In genomic region chr20:57319584-57319983, GRCh38 we compare ENCODE assay signal across 39 cellular contexts. TPM values are rescaled to one million over a fixed set of nuclear protein-coding genes. Genes with fewer than 3 reads are reported as not detected.
"Had no signal": no experiment of that assay in that cellular context is flagged by ENCODE, and none has a peak within 500 bp of the region (broad histone marks: within the 10 kb centered on the region; RNA-seq: fewer than 3 reads in every experiment).

No MANE protein-coding gene starts in this region.

- H3K4me1 Mint-ChIP-seq: activated B cell treated with CpG ODN at 0.5 μM for 24 hours; activated naive CD4-positive, alpha-beta T cell treated with anti-CD3 and anti-CD28 coated beads, Interleukin-2, amount 50 U/mL, for 24 hours; activated naive CD8-positive, alpha-beta T cell treated with anti-CD3 and anti-CD28 coated beads for 36 hours; central memory CD8-positive, alpha-beta T cell had no signal

- H3K36me3 ChIP-seq: brain microvascular endothelial cell, esophagus squamous epithelium, gastroesophageal sphincter, heart right ventricle, WERI-Rb-1 had no signal

- H3K4me3 Mint-ChIP-seq: activated B cell treated with CpG ODN at 0.5 μM for 24 hours; activated CD8-positive, alpha-beta T cell treated with anti-CD3 and anti-CD28 coated beads for 36 hours; activated naive CD4-positive, alpha-beta T cell treated with anti-CD3 and anti-CD28 coated beads for 36 hours; activated naive CD4-positive, alpha-beta T cell treated with anti-CD3 and anti-CD28 coated beads, Interleukin-2, amount 50 U/mL, for 24 hours; activated naive CD8-positive, alpha-beta T cell treated with anti-CD3 and anti-CD28 coated beads for 36 hours; activated T-helper 1 cell treated with anti-CD3 and anti-CD28 coated beads, Interleukin-12 subunit alpha, Interleukin-12 subunit beta, Interleukin-2, Interleukin-4 antibody, amounts not matched to agents 30 ng/mL and 10 ng/mL and 1 ng/mL, durations not matched to agents 14 hours and 24 hours and 36 hours; central memory CD8-positive, alpha-beta T cell; dendritic cell treated with granulocyte-macrophage colony-stimulating factor and Interleukin-4, amounts not matched to agents 40 ng/mL and 50 ng/mL, for 4 days; effector memory CD8-positive, alpha-beta T cell; T-helper 17 cell; T-helper 2 cell treated with Interferon-gamma antibody and Interleukin-4, amounts not matched to agents 5 μg/mL and 100 μg/mL, for 36 hours had no signal

- H3K79me2 ChIP-seq: hepatocyte had no signal

- H3K9me3 ChIP-seq: esophagus squamous epithelium, gastroesophageal sphincter, heart right ventricle had no signal

- H3K27ac Mint-ChIP-seq: activated B cell treated with CpG ODN at 0.5 μM for 24 hours; activated CD8-positive, alpha-beta T cell treated with anti-CD3 and anti-CD28 coated beads for 36 hours; activated naive CD4-positive, alpha-beta T cell treated with anti-CD3 and anti-CD28 coated beads for 36 hours; activated naive CD4-positive, alpha-beta T cell treated with anti-CD3 and anti-CD28 coated beads, Interleukin-2, amount 50 U/mL, for 24 hours; activated naive CD8-positive, alpha-beta T cell treated with anti-CD3 and anti-CD28 coated beads for 36 hours; activated T-helper 1 cell treated with anti-CD3 and anti-CD28 coated beads, Interleukin-12 subunit alpha, Interleukin-12 subunit beta, Interleukin-2, Interleukin-4 antibody, amounts not matched to agents 30 ng/mL and 10 ng/mL and 1 ng/mL, durations not matched to agents 14 hours and 24 hours and 36 hours; activated T-helper 2 cell treated with anti-CD3 and anti-CD28 coated beads, Interferon-gamma antibody, Interleukin-2, Interleukin-4, amounts not matched to agents 10 μg/mL and 5 μg/mL and 100 μg/mL, durations not matched to agents 14 hours and 24 hours and 36 hours; dendritic cell treated with granulocyte-macrophage colony-stimulating factor and Interleukin-4, amounts not matched to agents 40 ng/mL and 50 ng/mL, for 4 days; T-helper 17 cell; T-helper 2 cell treated with Interferon-gamma antibody and Interleukin-4, amounts not matched to agents 5 μg/mL and 100 μg/mL, for 36 hours had no signal

- FAIRE-seq: astrocyte, bronchial epithelial cell had no signal

- H3K4me2 ChIP-seq: hepatocyte had no signal

- DNase-seq: activated B cell treated with CpG ODN at 0.5 μM for 24 hours; activated CD4-positive, alpha-beta T cell treated with anti-CD3 and anti-CD28 coated beads for 48 hours; activated CD4-positive, alpha-beta T cell treated with anti-CD3 and anti-CD28 coated beads, Interleukin-2, amount 50 U/mL, for 1 hour; activated CD4-positive, alpha-beta T cell treated with anti-CD3 and anti-CD28 coated beads, Interleukin-2, amount 50 U/mL, for 48 hours; activated CD8-positive, alpha-beta T cell treated with anti-CD3 and anti-CD28 coated beads for 36 hours; activated effector memory CD4-positive, alpha-beta T cell treated with anti-CD3 and anti-CD28 coated beads, Interleukin-2, amount 50 U/mL, for 16 hours; activated naive CD4-positive, alpha-beta T cell treated with anti-CD3 and anti-CD28 coated beads for 36 hours; activated naive CD8-positive, alpha-beta T cell treated with anti-CD3 and anti-CD28 coated beads for 36 hours; activated T-cell treated with anti-CD3 and anti-CD28 coated beads, Interleukin-2, amount 50 U/mL, for 1 hour; activated T-cell treated with anti-CD3 and anti-CD28 coated beads, Interleukin-2, amount 50 U/mL, for 48 hours; brain microvascular endothelial cell; dorsolateral prefrontal cortex; effector memory CD8-positive, alpha-beta T cell; erythroblast; esophagus squamous epithelium; foreskin melanocyte; heart right ventricle; T-helper 1 cell; T-helper 17 cell; T1000; WERI-Rb-1 had no signal

- H3K36me3 Mint-ChIP-seq: activated naive CD8-positive, alpha-beta T cell treated with anti-CD3 and anti-CD28 coated beads for 36 hours had no signal

- H3K4me3 ChIP-seq: coronary artery, dorsolateral prefrontal cortex, esophagus squamous epithelium, gastroesophageal sphincter, heart right ventricle, hepatocyte had no signal

- H2AFZ ChIP-seq: hepatocyte had no signal

- H3K27ac ChIP-seq: brain microvascular endothelial cell, coronary artery, dorsolateral prefrontal cortex, esophagus squamous epithelium, gastroesophageal sphincter, heart right ventricle, hepatocyte, WERI-Rb-1 had no signal

- H3K4me1 ChIP-seq: gastroesophageal sphincter, heart right ventricle had no signal

- ATAC-seq: activated CD4-positive, CD25-positive, alpha-beta regulatory T cell treated with anti-CD3 and anti-CD28 coated beads, Interleukin-2, amount 50 U/mL, for 24 hours; activated CD8-positive, alpha-beta T cell treated with anti-CD3 and anti-CD28 coated beads for 36 hours; effector memory CD8-positive, alpha-beta T cell; gastroesophageal sphincter; heart right ventricle; T-helper 17 cell had no signal

- H3K9me3 Mint-ChIP-seq: activated B cell treated with CpG ODN at 0.5 μM for 24 hours; activated CD8-positive, alpha-beta T cell treated with anti-CD3 and anti-CD28 coated beads for 36 hours; activated naive CD8-positive, alpha-beta T cell treated with anti-CD3 and anti-CD28 coated beads for 36 hours; activated T-helper 1 cell treated with anti-CD3 and anti-CD28 coated beads, Interleukin-12 subunit alpha, Interleukin-12 subunit beta, Interleukin-2, Interleukin-4 antibody, amounts not matched to agents 30 ng/mL and 10 ng/mL and 1 ng/mL, durations not matched to agents 14 hours and 24 hours and 36 hours; activated T-helper 2 cell treated with anti-CD3 and anti-CD28 coated beads, Interferon-gamma antibody, Interleukin-2, Interleukin-4, amounts not matched to agents 10 μg/mL and 5 μg/mL and 100 μg/mL, durations not matched to agents 14 hours and 24 hours and 36 hours; central memory CD8-positive, alpha-beta T cell; dendritic cell treated with granulocyte-macrophage colony-stimulating factor and Interleukin-4, amounts not matched to agents 40 ng/mL and 50 ng/mL, for 4 days; effector memory CD8-positive, alpha-beta T cell; T-helper 2 cell treated with Interferon-gamma antibody and Interleukin-4, amounts not matched to agents 5 μg/mL and 100 μg/mL, for 36 hours had no signal

- H3K27me3 ChIP-seq: hepatocyte had no signal

RNA-seq across cellular contexts. Expression of gene SPO11, which starts 10.0 kb away (rescaled TPM):
- total RNA-seq: activated B cell treated with CpG ODN at 0.5 μM for 24 hours; activated CD8-positive, alpha-beta memory T cell treated with anti-CD3 and anti-CD28 coated beads for 36 hours; activated CD8-positive, alpha-beta T cell treated with anti-CD3 and anti-CD28 coated beads for 36 hours; activated naive CD4-positive, alpha-beta T cell treated with anti-CD3 and anti-CD28 coated beads for 36 hours; activated naive CD8-positive, alpha-beta T cell treated with anti-CD3 and anti-CD28 coated beads for 36 hours; activated T-helper 1 cell treated with anti-CD3 and anti-CD28 coated beads, Interleukin-12 subunit alpha, Interleukin-12 subunit beta, Interleukin-2, Interleukin-4 antibody, amounts not matched to agents 30 ng/mL and 10 ng/mL and 1 ng/mL, durations not matched to agents 14 hours and 24 hours and 36 hours; activated T-helper 2 cell treated with anti-CD3 and anti-CD28 coated beads, Interferon-gamma antibody, Interleukin-2, Interleukin-4, amounts not matched to agents 10 μg/mL and 5 μg/mL and 100 μg/mL, durations not matched to agents 14 hours and 24 hours and 36 hours; astrocyte; bronchial epithelial cell; cardiac septum; cerebellum; dorsolateral prefrontal cortex; esophagus squamous epithelium; fibroblast of lung; fibroblast of villous mesenchyme; gastroesophageal sphincter; glomerular endothelial cell; heart right ventricle; hepatocyte; T-helper 17 cell had no signal
- polyA plus RNA-seq: fibroblast of lung, heart right ventricle, hepatocyte had no signal

RNA-seq across cellular contexts. Expression of gene BMP7, which starts 53.1 kb away (rescaled TPM):
- total RNA-seq: activated B cell treated with CpG ODN at 0.5 μM for 24 hours; activated CD8-positive, alpha-beta memory T cell treated with anti-CD3 and anti-CD28 coated beads for 36 hours; activated CD8-positive, alpha-beta T cell treated with anti-CD3 and anti-CD28 coated beads for 36 hours; activated naive CD4-positive, alpha-beta T cell treated with anti-CD3 and anti-CD28 coated beads for 36 hours; activated naive CD8-positive, alpha-beta T cell treated with anti-CD3 and anti-CD28 coated beads for 36 hours; activated T-helper 2 cell treated with anti-CD3 and anti-CD28 coated beads, Interferon-gamma antibody, Interleukin-2, Interleukin-4, amounts not matched to agents 10 μg/mL and 5 μg/mL and 100 μg/mL, durations not matched to agents 14 hours and 24 hours and 36 hours; bronchial epithelial cell; fibroblast of lung; fibroblast of villous mesenchyme; glomerular endothelial cell; T-helper 17 cell had no signal
- polyA plus RNA-seq: fibroblast of lung had no signal
